In the genomic region with DNA sequence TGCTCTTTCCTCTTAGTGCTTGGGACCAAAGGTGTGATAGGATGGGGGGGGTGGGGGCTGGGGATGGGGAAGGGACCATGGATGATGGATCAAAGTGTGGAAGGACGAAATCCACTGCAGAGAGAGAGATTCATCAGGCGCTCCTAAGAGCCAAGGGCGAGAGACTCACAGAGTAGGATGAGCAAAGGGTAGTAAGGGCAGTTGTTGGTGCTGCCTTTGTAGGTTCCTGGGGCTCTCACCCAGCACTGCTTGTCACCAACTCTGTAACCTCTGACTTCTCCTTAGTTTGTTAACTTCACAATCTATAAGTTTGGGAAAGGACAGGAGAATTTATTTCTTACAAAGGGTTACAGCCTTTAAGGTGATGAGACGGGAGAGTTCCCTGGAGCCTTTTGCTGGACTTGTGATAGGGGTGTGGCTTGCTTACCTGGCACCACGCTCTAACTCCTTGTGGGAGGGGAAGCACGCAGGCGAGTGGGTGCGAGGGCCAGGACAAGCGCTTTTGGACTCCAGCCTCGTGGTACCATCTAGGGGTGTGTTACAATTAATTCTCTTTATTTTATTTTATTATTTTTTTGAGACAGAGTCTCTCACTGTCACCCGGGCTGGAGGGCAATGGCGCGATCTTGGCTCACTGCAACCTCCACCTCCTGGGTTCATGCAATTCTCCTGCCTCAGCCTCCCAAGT, we compare ENCODE assay signal across 13 cellular contexts. TPM values are rescaled to one million over a fixed set of nuclear protein-coding genes. Genes with fewer than 3 reads are reported as not detected.
DNase-seq lines count a peak whose midpoint lies in the region; ATAC-seq and TF ChIP-seq lines count a peak whose summit lies in the region.
"Had no signal": no experiment of that assay in that cellular context is flagged by ENCODE, and none has a peak within 500 bp of the region (broad histone marks: within the 10 kb centered on the region; RNA-seq: fewer than 3 reads in every experiment).

No MANE protein-coding gene starts in this region.

- CTCF ChIA-PET in Panc1 (lab: Charles Lee), result no interaction called here

- TF ChIP-seq CTCF in Panc1 (IDR thresholded peaks at IDR 0.05), result no peak
- no peak for TF ChIP-seq CTCF in glutamatergic neuron (IDR thresholded peaks at IDR 0.05; ENCODE audit: partially characterized antibody, unreplicated experiment)

- peaks cover 34% of the 10 kb centered on the region for H3K4me1 Mint-ChIP-seq in stimulated activated naive CD8-positive, alpha-beta T cell treated with anti-CD3 and anti-CD28 coated beads, Interleukin-15, Interleukin-2, amounts not matched to agents 100 ng/mL and 50 ng/mL, for 24 hours (ENCODE audit: low read depth)
- H3K4me1 Mint-ChIP-seq in glutamatergic neuron (ENCODE audit: low read depth, unreplicated experiment), result peaks cover 6% of the 10 kb centered on the region

- no peaks in the 10 kb centered on the region for H3K36me3 Mint-ChIP-seq in stimulated activated naive CD8-positive, alpha-beta T cell treated with anti-CD3 and anti-CD28 coated beads, Interleukin-15, Interleukin-2, amounts not matched to agents 100 ng/mL and 50 ng/mL, for 24 hours (ENCODE audit: low read depth)
- H3K36me3 Mint-ChIP-seq in glutamatergic neuron (ENCODE audit: unreplicated experiment), result no peaks in the 10 kb centered on the region

- peaks cover 29% of the 10 kb centered on the region for H3K4me1 ChIP-seq in Panc1 (ENCODE audit: control insufficient read depth, insufficient read depth, low read length)

- no peaks in the 10 kb centered on the region for H3K27me3 ChIP-seq in Panc1 (ENCODE audit: control insufficient read depth, insufficient read depth, low read length)
- H3K27me3 ChIP-seq: heart right ventricle, ovary had no signal

- no peak for DNase-seq in stimulated activated naive CD8-positive, alpha-beta T cell treated with anti-CD3 and anti-CD28 coated beads, Interleukin-15, Interleukin-2, amounts not matched to agents 100 U/mL and 50 U/mL, for 24 hours
- DNase-seq in Panc1 (ENCODE audit: low read depth, low spot score) (no peak), glutamatergic neuron (peak; percentile 3), caudate nucleus (lab: John Stamatoyannopoulos, UW) (no peak), NCI-H1092 treated with DMSO at 0.1 percent for 48 hours (lab: John Stamatoyannopoulos, UW) (no peak), SW 1271 (lab: John Stamatoyannopoulos, UW) (no peak), cerebellar cortex (ENCODE audit: low spot score) (no peak)
- DNase-seq: activated CD4-positive, alpha-beta T cell treated with anti-CD3 and anti-CD28 coated beads for 48 hours; heart right ventricle; NCI-H1105 treated with DMSO at 0.1 percent for 48 hours; NCI-H526 treated with DMSO at 0.1 percent for 48 hours had no signal

- ATAC-seq in stimulated activated naive CD8-positive, alpha-beta T cell treated with anti-CD3 and anti-CD28 coated beads, Interleukin-15, Interleukin-2, amounts not matched to agents 100 U/mL and 50 U/mL, for 24 hours, result no peak
- ATAC-seq in Panc1, result no peak

- H3K36me3 ChIP-seq in Panc1 (ENCODE audit: control insufficient read depth, insufficient read depth, low read length), result peaks cover 3% of the 10 kb centered on the region; the same call in 1 of the 2 replicates
- H3K36me3 ChIP-seq: heart right ventricle, ovary had no signal

- H3K4me3 Mint-ChIP-seq in stimulated activated naive CD8-positive, alpha-beta T cell treated with anti-CD3 and anti-CD28 coated beads, Interleukin-15, Interleukin-2, amounts not matched to agents 100 ng/mL and 50 ng/mL, for 24 hours, result peak overlapping the region; percentile 52
- H3K4me3 Mint-ChIP-seq in glutamatergic neuron (ENCODE audit: unreplicated experiment), result peak overlapping the region; percentile 57

- H3K27ac Mint-ChIP-seq in stimulated activated naive CD8-positive, alpha-beta T cell treated with anti-CD3 and anti-CD28 coated beads, Interleukin-15, Interleukin-2, amounts not matched to agents 100 ng/mL and 50 ng/mL, for 24 hours, result peak overlapping the region; percentile 67
- H3K27ac Mint-ChIP-seq in glutamatergic neuron (ENCODE audit: unreplicated experiment), result no peak overlapping the region

- H3K9me3 ChIP-seq in Panc1 (ENCODE audit: control insufficient read depth, insufficient read depth, low read depth, low read length), result no peaks in the 10 kb centered on the region
- H3K9me3 ChIP-seq: heart right ventricle, ovary had no signal

- no peaks in the 10 kb centered on the region for H3K9me3 Mint-ChIP-seq in stimulated activated naive CD8-positive, alpha-beta T cell treated with anti-CD3 and anti-CD28 coated beads, Interleukin-15, Interleukin-2, amounts not matched to agents 100 ng/mL and 50 ng/mL, for 24 hours
- H3K9me3 Mint-ChIP-seq in glutamatergic neuron (ENCODE audit: unreplicated experiment), result peaks cover 4% of the 10 kb centered on the region

- intact Hi-C loops in Panc1 (cut with micrococcal nuclease; ENCODE audit: unreplicated experiment), result no loop called here

- peaks cover 4% of the 10 kb centered on the region for H3K27me3 Mint-ChIP-seq in stimulated activated naive CD8-positive, alpha-beta T cell treated with anti-CD3 and anti-CD28 coated beads, Interleukin-15, Interleukin-2, amounts not matched to agents 100 ng/mL and 50 ng/mL, for 24 hours
- H3K27me3 Mint-ChIP-seq in glutamatergic neuron (ENCODE audit: unreplicated experiment), result peaks cover 8% of the 10 kb centered on the region

- POLR2A ChIA-PET in Panc1 (lab: Charles Lee), result no interaction called here

- peak overlapping the region; percentile 61; the same call in 1 of the 2 replicates for H3K27ac ChIP-seq in Panc1 (ENCODE audit: low read length)
- no peak overlapping the region for H3K27ac ChIP-seq in caudate nucleus (ENCODE audit: low read depth, low read length)
- H3K27ac ChIP-seq: ovary had no signal

- no TSS peak for BruUV-seq in Panc1 (replicated peaks; lab: Mats Ljungman, UMichigan)

- in situ Hi-C loops in Panc1 (cut with HindIII; ENCODE audit: low pct_unique_long_range_greater_than_20kb, low sequenced_read_pairs), result no loop called here

- H3K4me3 ChIP-seq in Panc1 (ENCODE audit: low read depth in 2 of 2, low read length in 2 of 2), result no peak overlapping the region
- H3K4me3 ChIP-seq: ovary had no signal

RNA-seq across cellular contexts. Expression of a gene that starts 1.6 kb away (rescaled TPM):
- 184 TPM for total RNA-seq in Panc1 (2021; ENCODE audit: unreplicated experiment)
- 125 TPM for polyA plus RNA-seq in Panc1 (2012; ENCODE audit: insufficient read length)
- 63.8 TPM for total RNA-seq in glutamatergic neuron (ENCODE audit: unreplicated experiment)

RNA-seq across cellular contexts. Expression of a gene that starts 58.0 kb away (rescaled TPM):
- total RNA-seq in Panc1 (2021; ENCODE audit: unreplicated experiment) (30.7 TPM), glutamatergic neuron (ENCODE audit: unreplicated experiment) (41.2 TPM)
- 13.6 TPM for polyA plus RNA-seq in Panc1 (2012; ENCODE audit: insufficient read length)

RNA-seq across cellular contexts. Expression of a gene that starts 58.0 kb away (rescaled TPM):
- 4.2 TPM for total RNA-seq in Panc1 (2021; ENCODE audit: unreplicated experiment)
- polyA plus RNA-seq in Panc1 (2012; ENCODE audit: insufficient read length), result 3.5 TPM
- 1.0 TPM for total RNA-seq in glutamatergic neuron (ENCODE audit: unreplicated experiment)

RNA-seq across cellular contexts. Expression of a gene that starts 58.8 kb away (rescaled TPM):
- 72.5 TPM for total RNA-seq in Panc1 (2021; ENCODE audit: unreplicated experiment)
- polyA plus RNA-seq in Panc1 (2012; ENCODE audit: insufficient read length), result 127 TPM
- total RNA-seq in glutamatergic neuron (ENCODE audit: unreplicated experiment), result 32.7 TPM
